In genomic region chr11:3824714-3825472, GRCh38 we compare ENCODE assay signal across 8 cellular contexts. TPM values are rescaled to one million over a fixed set of nuclear protein-coding genes. Genes with fewer than 3 reads are reported as not detected.
DNase-seq lines count a peak whose midpoint lies in the region; ATAC-seq and TF ChIP-seq lines count a peak whose summit lies in the region.

No MANE protein-coding gene starts in this region.

- TF ChIP-seq CTCF in GM13976 (IDR thresholded peaks at IDR 0.05; ENCODE audit: borderline replicate concordance, control extremely low read depth, extremely low read depth, insufficient read depth, missing control alignments): peak; percentile 88
- TF ChIP-seq CTCF in PC-3 (conservative IDR thresholded peaks at IDR 0.05; ENCODE audit: low read depth, low read length): 0 out of 2 replicates have a peak, but pooled peaks have one; percentile 20
- peak; percentile 76 for TF ChIP-seq CTCF in retinal pigment epithelial cell (conservative IDR thresholded peaks at IDR 0.05; ENCODE audit: low read depth, low read length)

- no peaks in the 10 kb centered on the region for H4K20me1 ChIP-seq in PC-3 (ENCODE audit: low read length)

- no peak overlapping the region for H3K27ac ChIP-seq in PC-3 (ENCODE audit: low read length)

- no peaks in the 10 kb centered on the region for H3K27me3 ChIP-seq in PC-3 (ENCODE audit: low read length)

- no TSS peak for BruUV-seq in PC-3 (replicated peaks; lab: Mats Ljungman, UMichigan)

- no peaks in the 10 kb centered on the region for H3K79me2 ChIP-seq in PC-3 (ENCODE audit: low read length)

- no peak overlapping the region for H3K4me2 ChIP-seq in PC-3 (ENCODE audit: low read length)

- no peak overlapping the region for H2AFZ ChIP-seq in PC-3 (ENCODE audit: low read length)

- in situ Hi-C loops in GM13976 (cut with MboI; ENCODE audit: low sequenced_read_pairs, unreplicated experiment): no loop called here

- CTCF ChIA-PET in PC-3 (lab: Charles Lee): no interaction called here

- ATAC-seq in HG02973 (IDR thresholded peaks at IDR 0.05; ENCODE audit: unreplicated experiment) (peak; percentile 68), PC-3 (peak; percentile 11; the same call in 1 of the 2 replicates)

- no peaks in the 10 kb centered on the region for H3K9me3 ChIP-seq in PC-3 (ENCODE audit: low read length)

- no peak overlapping the region for H3K9ac ChIP-seq in PC-3 (ENCODE audit: low read length)

- H3K36me3 ChIP-seq in PC-3 (ENCODE audit: low read depth, low read length): peaks cover 3% of the 10 kb centered on the region; the same call in 1 of the 2 replicates

- DNase-seq in 8988T: peak; percentile 92
- peak; percentile 86 for DNase-seq in GM13976 (ENCODE audit: low spot score)
- DNase-seq in PC-3: no peak
- peak; percentile 89 to 92 for DNase-seq in activated T-cell treated with anti-CD3 and anti-CD28 coated beads, Interleukin-2, amount 50 U/mL, for 48 hours
- peak; percentile 86 for DNase-seq in globus pallidus (ENCODE audit: low spot score)
- DNase-seq in retinal pigment epithelial cell (ENCODE audit: low read depth): no peak
- DNase-seq in mesenteric fat pad (ENCODE audit: low spot score): no peak

- POLR2A ChIA-PET in PC-3 (lab: Charles Lee; ENCODE audit: unreplicated experiment): no interaction called here

- no peaks in the 10 kb centered on the region for H3K4me1 ChIP-seq in PC-3 (ENCODE audit: insufficient read depth, low read length)

- H3K4me3 ChIP-seq in PC-3 (ENCODE audit: low read length) (no peak overlapping the region), retinal pigment epithelial cell (ENCODE audit: low read length) (no peak overlapping the region)

- intact Hi-C loops in PC-3 (cut with micrococcal nuclease): no loop called here

- H3F3A ChIP-seq in PC-3 (ENCODE audit: low read length, unreplicated experiment): no peaks in the 10 kb centered on the region

- H3K9me2 ChIP-seq in PC-3 (replicated peaks; ENCODE audit: low read length): no peaks in the 10 kb centered on the region

RNA-seq across cellular contexts. Expression of gene RHOG, which starts 15.9 kb away (rescaled TPM):
- total RNA-seq in PC-3 (2014; rRNA removed): 31.2 and 33.5 TPM in 2 replicates
- 83.3 TPM for total RNA-seq in mesenteric fat pad

RNA-seq across cellular contexts. Expression of gene PGAP2, which starts 16.5 kb away (rescaled TPM):
- 21.7 and 25.9 TPM in 2 replicates for total RNA-seq in PC-3 (2014; rRNA removed)
- total RNA-seq in mesenteric fat pad: 8.3 TPM

RNA-seq across cellular contexts. Expression of gene NUP98, which starts 27.5 kb away (rescaled TPM):
- 128 and 136 TPM in 2 replicates for total RNA-seq in PC-3 (2014; rRNA removed)
- total RNA-seq in mesenteric fat pad: 78.7 TPM

RNA-seq across cellular contexts. Expression of gene STIM1, which starts 30.6 kb away (rescaled TPM):
- total RNA-seq in PC-3 (2014; rRNA removed): 22.8 and 31.9 TPM in 2 replicates
- total RNA-seq in mesenteric fat pad: 125 TPM

Comparison
In these comparisons a context has a peak if more than half of its experiments do, and no peak if none do; other contexts are left out.
1. DNase-seq: peak in 8988T (single experiment), GM13976 (single experiment), activated T-cell treated with anti-CD3 and anti-CD28 coated beads, Interleukin-2, amount 50 U/mL, for 48 hours (2 of 2) and globus pallidus (single experiment); none in PC-3 (single experiment), retinal pigment epithelial cell (single experiment) and mesenteric fat pad (single experiment).
2. CTCF ChIP-seq: peak in every context shown above with its lines; median percentile 88 in GM13976; 76 in retinal pigment epithelial cell; 20 in PC-3.